In the genomic region with DNA sequence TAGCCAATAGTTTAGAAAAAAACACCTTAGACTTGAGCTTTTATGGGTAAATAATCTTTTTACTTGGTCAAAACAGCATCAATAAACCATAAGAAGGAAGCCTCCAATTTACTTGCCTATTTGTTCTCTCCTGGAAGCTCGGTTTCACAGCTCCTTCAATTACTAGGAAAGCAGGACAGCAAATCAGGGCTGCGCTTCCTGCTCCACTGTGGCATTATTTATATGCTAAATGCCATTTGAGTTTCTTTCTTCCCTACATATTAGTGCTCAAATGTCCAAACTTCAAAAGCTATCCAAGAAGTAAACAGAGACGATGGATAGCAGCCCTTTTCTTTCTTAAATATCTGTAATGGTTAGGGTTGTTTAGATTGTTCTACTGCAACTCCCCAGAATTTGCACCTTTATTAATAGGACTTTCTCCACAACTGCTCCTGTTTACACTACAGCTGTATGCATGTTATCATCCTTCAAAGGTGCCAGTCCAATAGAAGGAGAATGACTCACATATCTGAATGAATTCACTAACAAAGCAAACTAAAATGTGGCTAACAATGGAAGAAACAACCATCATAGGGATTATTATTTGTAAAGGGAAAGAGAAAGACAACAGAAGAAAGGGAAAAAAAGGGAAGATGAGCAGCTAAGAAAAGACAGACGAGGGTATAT, we compare ENCODE assay signal across 16 cellular contexts.
"Had no signal": no experiment of that assay in that cellular context is flagged by ENCODE, and none has a peak within 500 bp of the region (broad histone marks: within the 10 kb centered on the region; RNA-seq: fewer than 3 reads in every experiment).

No MANE protein-coding gene starts in this region.

- H3K4me3 ChIP-seq: breast epithelium, heart left ventricle, left lung, thoracic aorta had no signal

- DNase-seq: activated CD4-positive, alpha-beta T cell treated with anti-CD3 and anti-CD28 coated beads, Interleukin-2, amount 50 U/mL, for 4 hours; activated effector memory CD4-positive, alpha-beta T cell treated with Interleukin-2 at 50 U/mL for 16 hours; activated T-cell treated with anti-CD3 and anti-CD28 coated beads, Interleukin-2, amount 50 U/mL, for 24 hours; amygdala; foreskin melanocyte; heart left ventricle; islet precursor cell; left lung; natural killer cell; stimulated activated CD4-positive, alpha-beta T cell treated with anti-CD3 and anti-CD28 coated beads, Interleukin-4, amount 100 ng/mL, for 1 hour; stimulated activated CD8-positive, alpha-beta memory T cell treated with anti-CD3 and anti-CD28 coated beads, Interleukin-4, amount 100 ng/mL, for 48 hours; stimulated activated naive CD8-positive, alpha-beta T cell treated with anti-CD3 and anti-CD28 coated beads, Interleukin-15, amount 100 ng/mL, for 72 hours; T-helper 2 cell had no signal

- H3K27me3 ChIP-seq: breast epithelium, heart left ventricle, left lung had no signal

- H3K4me3 Mint-ChIP-seq: activated naive CD8-positive, alpha-beta T cell; activated T-cell treated with anti-CD3 and anti-CD28 coated beads, Interleukin-2, amount 50 U/mL, for 24 hours; natural killer cell; stimulated activated naive CD8-positive, alpha-beta T cell treated with anti-CD3 and anti-CD28 coated beads, Interleukin-15, amount 100 ng/mL, for 72 hours had no signal

- H3K9me3 Mint-ChIP-seq: activated T-cell treated with anti-CD3 and anti-CD28 coated beads, Interleukin-2, amount 50 U/mL, for 24 hours; natural killer cell; stimulated activated naive CD8-positive, alpha-beta T cell treated with anti-CD3 and anti-CD28 coated beads, Interleukin-15, amount 100 ng/mL, for 72 hours had no signal

- H3K27ac ChIP-seq: breast epithelium, heart left ventricle, left lung, thoracic aorta had no signal

- H3K9me3 ChIP-seq: breast epithelium, heart left ventricle, left lung, thoracic aorta had no signal

- H3K36me3 Mint-ChIP-seq: natural killer cell had no signal

- H3K4me1 ChIP-seq: left lung had no signal

- H3K36me3 ChIP-seq: breast epithelium, heart left ventricle, left lung, thoracic aorta had no signal

- ATAC-seq: heart left ventricle; left lung; natural killer cell; stimulated activated naive CD8-positive, alpha-beta T cell treated with anti-CD3 and anti-CD28 coated beads, Interleukin-15, amount 100 ng/mL, for 72 hours had no signal

- H3K27ac Mint-ChIP-seq: activated naive CD8-positive, alpha-beta T cell; activated T-cell treated with anti-CD3 and anti-CD28 coated beads, Interleukin-2, amount 50 U/mL, for 24 hours; natural killer cell had no signal

- H3K27me3 Mint-ChIP-seq: activated naive CD8-positive, alpha-beta T cell; activated T-cell treated with anti-CD3 and anti-CD28 coated beads, Interleukin-2, amount 50 U/mL, for 24 hours; stimulated activated naive CD8-positive, alpha-beta T cell treated with anti-CD3 and anti-CD28 coated beads, Interleukin-15, amount 100 ng/mL, for 72 hours had no signal
